Comparison of ENCODE assay signal across 17 cellular contexts in the genomic region with DNA sequence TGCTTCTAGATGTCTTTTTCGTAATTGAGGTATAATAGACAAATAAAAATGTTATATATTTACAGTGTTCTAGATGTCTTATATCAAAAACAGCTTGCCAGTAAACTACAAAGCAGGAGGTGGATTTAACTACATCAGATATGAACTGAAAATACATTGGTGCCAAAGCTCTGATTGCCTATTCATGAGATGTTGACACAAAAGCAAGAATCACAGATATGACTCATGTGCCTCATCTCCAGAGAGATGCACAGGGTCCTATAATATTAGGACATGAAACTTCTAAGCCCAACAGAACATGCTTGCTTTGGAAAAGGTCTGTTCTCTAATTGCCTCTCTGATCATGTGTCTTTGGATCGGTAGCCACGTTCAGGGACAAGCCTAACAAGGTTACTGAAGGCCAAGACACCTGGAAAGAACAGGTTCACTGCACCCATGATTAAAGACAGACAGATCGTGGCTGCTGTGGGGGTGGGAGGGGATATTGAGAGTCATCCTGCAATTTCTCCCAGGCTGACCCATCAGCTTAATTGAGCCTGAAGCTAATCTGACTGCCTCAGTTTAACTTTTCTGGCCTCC. TPM values are rescaled to one million over a fixed set of nuclear protein-coding genes. Genes with fewer than 3 reads are reported as not detected.
DNase-seq lines count a peak whose midpoint lies in the region; ATAC-seq, FAIRE-seq and TF ChIP-seq lines count a peak whose summit lies in the region.
"Had no signal": no experiment of that assay in that cellular context is flagged by ENCODE, and none has a peak within 500 bp of the region (broad histone marks: within the 10 kb centered on the region; RNA-seq: fewer than 3 reads in every experiment).

No MANE protein-coding gene starts in this region.

- H2BK120ac ChIP-seq in IMR-90 (ENCODE audit: low read depth, low read length) = no peak overlapping the region

- H3K4ac ChIP-seq in IMR-90 (ENCODE audit: low read depth, low read length) = no peak overlapping the region

- no peak for FAIRE-seq in GM19239 (lab: Jason Lieb, UNC)
- FAIRE-seq: frontal cortex had no signal

- BruUV-seq in IMR-90 (replicated peaks; lab: Mats Ljungman, UMichigan) = no TSS peak

- peaks cover 30% of the 10 kb centered on the region for H3K9me1 ChIP-seq in IMR-90 (ENCODE audit: insufficient read depth, low read length)

- DNase-seq in AG08396 (ENCODE audit: low spot score) = peak; percentile 43
- peak; percentile 71 for DNase-seq in IMR-90
- peak; percentile 20 to 60 for DNase-seq in cardiac fibroblast (ENCODE audit: low read depth in 2 of 2)
- no peak for DNase-seq in right lobe of liver
- no peak for DNase-seq in GM19239 (ENCODE audit: insufficient read length, low spot score)
- no peak for DNase-seq in activated gamma-delta T cell (lab: John Stamatoyannopoulos, UW)
- no peak for DNase-seq in ecto neural progenitor cell (ENCODE audit: low spot score)
- DNase-seq in amniotic stem cell (lab: John Stamatoyannopoulos, UW) = no peak
- DNase-seq: activated gamma-delta T cell treated with Interleukin-2 at 50 U/mL for 16 hours; body of pancreas; NCI-H2171 treated with DMSO at 0.1 percent for 48 hours; retina; stimulated activated CD4-positive, alpha-beta T cell treated with anti-CD3 and anti-CD28 coated beads, Interleukin-2, amount 100 ng/mL, for 48 hours; stimulated activated CD8-positive, alpha-beta memory T cell treated with anti-CD3 and anti-CD28 coated beads, Interleukin-4, amount 100 ng/mL, for 48 hours had no signal

- no peak overlapping the region for H4K91ac ChIP-seq in IMR-90 (ENCODE audit: insufficient read depth, low read depth, low read length)

- H3K18ac ChIP-seq in IMR-90 (ENCODE audit: low read depth, low read length) = no peak overlapping the region

- H3K27me3 ChIP-seq in IMR-90 (ENCODE audit: control insufficient read depth, insufficient read depth, low read length) (no peaks in the 10 kb centered on the region), right lobe of liver (no peaks in the 10 kb centered on the region)
- H3K27me3 ChIP-seq: body of pancreas, tibial nerve had no signal

- H3K36me3 ChIP-seq in IMR-90 (ENCODE audit: control insufficient read depth, insufficient read depth, low read length) (no peaks in the 10 kb centered on the region), right lobe of liver (no peaks in the 10 kb centered on the region)
- H3K36me3 ChIP-seq: tibial nerve had no signal

- intact Hi-C loops in IMR-90 (cut with micrococcal nuclease) = no loop called here
- intact Hi-C loops in right lobe of liver (cut with DNase I) = no loop called here

- no peak overlapping the region for H2BK15ac ChIP-seq in IMR-90 (ENCODE audit: low read depth, low read length)

- no peak overlapping the region; the same call in 1 of the 2 replicates for H3K4me2 ChIP-seq in IMR-90 (ENCODE audit: low read depth, low read length)
- H3K4me2 ChIP-seq: GM23338 had no signal

- H2BK20ac ChIP-seq in IMR-90 (ENCODE audit: low read depth, low read length) = no peak overlapping the region

- no peak overlapping the region for H2AK5ac ChIP-seq in IMR-90 (ENCODE audit: low read depth, low read length)

- no peak overlapping the region for H2AK9ac ChIP-seq in IMR-90 (replicated peaks; ENCODE audit: low read depth, low read length, poor library complexity)

- peaks cover 29 to 73% of the 10 kb centered on the region in 2 experiments for H3K79me1 ChIP-seq in IMR-90 (ENCODE audit: low read depth in 1 of 2, low read length in 2 of 2)

- H3K9ac ChIP-seq in IMR-90 (ENCODE audit: low read depth, low read length) = no peak overlapping the region

- POLR2A ChIA-PET in IMR-90 (lab: Charles Lee; ENCODE audit: unreplicated experiment) = no interaction called here

- H3K14ac ChIP-seq in IMR-90 (replicated peaks; ENCODE audit: low read depth, low read length) = no peak overlapping the region

- no peak overlapping the region; the same call in 1 of the 2 replicates for H3K23ac ChIP-seq in IMR-90 (ENCODE audit: low read depth, low read length)

- TF ChIP-seq CTCF in IMR-90 (conservative IDR thresholded peaks at IDR 0.05; ENCODE audit: low read depth, low read length) (no peak), cardiac fibroblast (IDR thresholded peaks at IDR 0.05; ENCODE audit: low read depth, low read length) (no peak), right lobe of liver (IDR thresholded peaks at IDR 0.05) (no peak)

- no peak overlapping the region for H2BK5ac ChIP-seq in IMR-90 (ENCODE audit: low read depth, low read length, poor library complexity, severe bottlenecking)

- H3K9me3 ChIP-seq in IMR-90 (ENCODE audit: control insufficient read depth, insufficient read depth, low read length) (no peaks in the 10 kb centered on the region), right lobe of liver (no peaks in the 10 kb centered on the region)
- H3K9me3 ChIP-seq: body of pancreas, tibial nerve had no signal

- H4K8ac ChIP-seq in IMR-90 (ENCODE audit: low read depth in 2 of 2, low read length in 2 of 2) = no peak overlapping the region

- CTCF ChIA-PET in IMR-90 (lab: Yijun Ruan, JAX) = interaction anchor here (1.3 kb wide), 1 partner anchor 16 kb away, joined by 3 read pairs; no protein-coding TSS in a partner anchor

- H3K4me3 ChIP-seq in IMR-90 (ENCODE audit: insufficient read depth, low read depth, low read length) = no peak overlapping the region
- no peak overlapping the region for H3K4me3 ChIP-seq in cardiac fibroblast (replicated peaks in 1 of 2; ENCODE audit: low read depth in 2 of 2, low read length in 2 of 2)
- no peak overlapping the region for H3K4me3 ChIP-seq in right lobe of liver
- H3K4me3 ChIP-seq: body of pancreas, GM23338, tibial nerve had no signal

- H3K4me1 ChIP-seq in IMR-90 (ENCODE audit: control insufficient read depth, insufficient read depth, low read length) = peaks cover 25% of the 10 kb centered on the region
- peaks cover 0 to 87% (median 30%) of the 10 kb centered on the region in 4 donors for H3K4me1 ChIP-seq in right lobe of liver

- TF ChIP-seq POLR2A in IMR-90 (IDR thresholded peaks at IDR 0.05; ENCODE audit: low read depth, low read length) (no peak), right lobe of liver (IDR thresholded peaks at IDR 0.05) (no peak)

- no peak overlapping the region for H3K56ac ChIP-seq in IMR-90 (ENCODE audit: extremely low read depth, insufficient read depth, low read length)

- no peak overlapping the region for H2AFZ ChIP-seq in IMR-90 (replicated peaks; ENCODE audit: low read length, poor library complexity)
- H2AFZ ChIP-seq: GM23338 had no signal

- TF ChIP-seq RAD21 in IMR-90 (IDR thresholded peaks at IDR 0.05; ENCODE audit: low read length) = no peak

- in situ Hi-C loops in IMR-90 (cut with MboI; ENCODE audit: low sequenced_read_pairs) = no loop called here

- no peak overlapping the region for H4K5ac ChIP-seq in IMR-90 (ENCODE audit: low read depth, low read length)

- WGBS in IMR-90 (ENCODE audit: extremely low coverage in 2 of 2, insufficient read length in 1 of 2), 2 experiments = 100% methylated on average over 2 of the region's 4 CpGs; no CpG with 5 or more reads in 1 of the 2 experiments
- WGBS in right lobe of liver (ENCODE audit: insufficient coverage, low coverage, low lambda C conversion rate, missing lambda C conversion rate) = 29% methylated on average over 4 of the region's 4 CpGs

- peak; percentile 26; the same call in 1 of the 2 replicates for ATAC-seq in IMR-90 (ENCODE audit: low read depth)
- peak in 1 of 4 donors; percentile 6 for ATAC-seq in right lobe of liver
- ATAC-seq: body of pancreas, GM23338 had no signal

- dilution Hi-C loops in IMR-90 (cut with HindIII; ENCODE audit: low sequenced_read_pairs, unreplicated experiment) = no loop called here

- no peak overlapping the region for H3K27ac ChIP-seq in IMR-90 (ENCODE audit: insufficient read depth, low read length)
- peak overlapping the region; percentile 18 to 59 (median 32) for H3K27ac ChIP-seq in right lobe of liver
- H3K27ac ChIP-seq: body of pancreas had no signal

- peaks cover 86% of the 10 kb centered on the region for H4K20me1 ChIP-seq in IMR-90 (ENCODE audit: insufficient read depth, low read length)

TF ChIP-seq in IMR-90, 13 proteins besides CTCF, POLR2A, EP300 and RAD21:
- no peak for TF ChIP-seq MXI1 (IDR thresholded peaks at IDR 0.05; ENCODE audit: borderline replicate concordance, low read depth, low read length)
- no peak for TF ChIP-seq BHLHE40 (IDR thresholded peaks at IDR 0.05; ENCODE audit: low read depth, low read length)
- TF ChIP-seq FOS (IDR thresholded peaks at IDR 0.05; ENCODE audit: low read depth, low read length) = peak; percentile 42; the same call in 1 of the 2 replicates
- peak; percentile 44; the same call in 1 of the 2 replicates for TF ChIP-seq CEBPB (IDR thresholded peaks at IDR 0.05; ENCODE audit: low read depth, low read length)
TF ChIP-seq in IMR-90: peak in this region for 2.

RNA-seq across cellular contexts. Expression of gene ABCA1, which starts 16.8 kb away (rescaled TPM):
- total RNA-seq in IMR-90 (2012; rRNA removed) = 43.6 and 52.2 TPM in 2 replicates
- 4.3 and 5.8 TPM in 2 replicates for polyA plus RNA-seq in IMR-90 (2012; rRNA removed)
- polyA plus RNA-seq in IMR-90 (2012; cell fraction: cytosol; rRNA removed) = 3.5 and 4.7 TPM in 2 replicates
- 5.0 and 11.1 TPM in 2 replicates for polyA plus RNA-seq in IMR-90 (2012; cell fraction: nucleus; rRNA removed; ENCODE audit: low replicate concordance)
- total RNA-seq in right lobe of liver = 100 to 1,000 TPM in 1 of 6 experiments, 10 to 100 TPM in 5; 45.8 to 107 (median 61.4) TPM

Comparison
In these comparisons a context has a peak if more than half of its experiments do, and no peak if none do; other contexts are left out.
1. DNase-seq: peak in AG08396 (single experiment), IMR-90 (single experiment) and cardiac fibroblast (2 of 2); none in right lobe of liver (0 of 3), GM19239 (single experiment), activated gamma-delta T cell (single experiment), ecto neural progenitor cell (single experiment) and amniotic stem cell (single experiment).